ENCODE assay signal across 8 cellular contexts in genomic region chr4:41887821-41888699, GRCh38. TPM values are rescaled to one million over a fixed set of nuclear protein-coding genes. Genes with fewer than 3 reads are reported as not detected.
DNase-seq lines count a peak whose midpoint lies in the region; ATAC-seq and TF ChIP-seq lines count a peak whose summit lies in the region.

No MANE protein-coding gene starts in this region.

- H3K27me3 ChIP-seq in gastroesophageal sphincter = peaks cover 47% of the 10 kb centered on the region

- no peaks in the 10 kb centered on the region for H3K9me3 ChIP-seq in gastroesophageal sphincter

- peak; percentile 80 for DNase-seq in activated effector memory CD4-positive, alpha-beta T cell treated with anti-CD3 and anti-CD28 coated beads, Interleukin-2, amount 50 U/mL, for 16 hours
- no peak for DNase-seq in activated effector memory CD4-positive, alpha-beta T cell treated with Interleukin-2 at 50 U/mL for 16 hours
- DNase-seq in NAMALWA (ENCODE audit: low spot score) (peak; percentile 70), sciatic nerve (ENCODE audit: low spot score) (no peak)
- DNase-seq in activated CD4-positive, alpha-beta T cell treated with anti-CD3 and anti-CD28 coated beads, Interleukin-2, amount 50 U/mL, for 1 hour = peak; percentile 37
- peak; percentile 36 for DNase-seq in stimulated activated CD4-positive, alpha-beta T cell treated with anti-CD3 and anti-CD28 coated beads, Interleukin-2, amount 100 ng/mL, for 48 hours

- no peak overlapping the region for H3K27ac ChIP-seq in gastroesophageal sphincter

- ATAC-seq in gastroesophageal sphincter (no peak), HG02763 (IDR thresholded peaks at IDR 0.05; ENCODE audit: unreplicated experiment) (no peak), sciatic nerve (no peak)

- intact Hi-C loops in sciatic nerve (cut with DNase I) = loop anchor here (10.0 kb wide), 2 partner anchors 193 to 603 kb away; no protein-coding TSS in a partner anchor

- 3 to 11% methylated on average over 3 of the region's 3 CpGs for WGBS in gastroesophageal sphincter (ENCODE audit: low coverage in 1 of 2), 2 donors

- TF ChIP-seq EP300 in gastroesophageal sphincter (IDR thresholded peaks at IDR 0.05) = no peak

- no peak for TF ChIP-seq POLR2A in gastroesophageal sphincter (IDR thresholded peaks at IDR 0.05)

- H3K4me3 ChIP-seq in gastroesophageal sphincter = no peak overlapping the region

- peak; percentile 65 to 91 (median 76) for TF ChIP-seq CTCF in gastroesophageal sphincter (IDR thresholded peaks at IDR 0.05)

- no peaks in the 10 kb centered on the region for H3K4me1 ChIP-seq in gastroesophageal sphincter

- H3K36me3 ChIP-seq in gastroesophageal sphincter = no peaks in the 10 kb centered on the region

RNA-seq across cellular contexts. Expression of gene TMEM33, which starts 47.2 kb away (rescaled TPM):
- 10 to 100 TPM; 24.4 to 33.5 (median 26.6) TPM for total RNA-seq in gastroesophageal sphincter
- 51.7 TPM for total RNA-seq in sciatic nerve

Comparison
In these comparisons a context has a peak if more than half of its experiments do, and no peak if none do; other contexts are left out.
1. DNase-seq: peak in activated effector memory CD4-positive, alpha-beta T cell treated with anti-CD3 and anti-CD28 coated beads, Interleukin-2, amount 50 U/mL, for 16 hours (single experiment), NAMALWA (single experiment), activated CD4-positive, alpha-beta T cell treated with anti-CD3 and anti-CD28 coated beads, Interleukin-2, amount 50 U/mL, for 1 hour (single experiment) and stimulated activated CD4-positive, alpha-beta T cell treated with anti-CD3 and anti-CD28 coated beads, Interleukin-2, amount 100 ng/mL, for 48 hours (2 of 2); none in activated effector memory CD4-positive, alpha-beta T cell treated with Interleukin-2 at 50 U/mL for 16 hours (single experiment) and sciatic nerve (single experiment).